Comparison of ENCODE assay signal across 1 cellular context in genomic region chr3:65006300-65006739, GRCh38.
TF ChIP-seq lines count a peak whose summit lies in the region.

No MANE protein-coding gene starts in this region.

TF ChIP-seq in IMR-90, 13 proteins besides CTCF, POLR2A, EP300 and RAD21 (continued from another document):
- TF ChIP-seq FOS (IDR thresholded peaks at IDR 0.05; ENCODE audit: low read depth, low read length) (no peak), RFX5 (IDR thresholded peaks at IDR 0.05; ENCODE audit: low read depth, low read length) (no peak), MAZ (IDR thresholded peaks at IDR 0.05; ENCODE audit: borderline replicate concordance, low read depth, low read length) (no peak), ELK1 (IDR thresholded peaks at IDR 0.05; ENCODE audit: borderline replicate concordance, low read depth, low read length) (no peak), CHD1 (IDR thresholded peaks at IDR 0.05; ENCODE audit: low read depth, low read length) (no peak), USF2 (IDR thresholded peaks at IDR 0.05; ENCODE audit: low read depth, low read length) (no peak)
TF ChIP-seq in IMR-90: peak in this region for 0.
